Comparison of ENCODE assay signal across 1 cellular context in genomic region chr16:23423496-23424049, GRCh38.
A peak's percentile ranks its signal among the peaks of the same experiment; 100 is the strongest.
TF ChIP-seq lines count a peak whose summit lies in the region.

No MANE protein-coding gene starts in this region.

TF ChIP-seq in HEK293, 187 proteins besides CTCF, POLR2A, EP300 and RAD21 (continued from another document and continues in another):
- no peak for TF ChIP-seq ZNF18 (tag by site-specific recombination; IDR thresholded peaks at IDR 0.05)
- no peak for TF ChIP-seq HOXC10 (CRISPR knock-in tag; IDR thresholded peaks at IDR 0.05)
- no peak for TF ChIP-seq ZNF426 (tag by site-specific recombination; IDR thresholded peaks at IDR 0.05)
- TF ChIP-seq ZNF600 (tag by site-specific recombination; IDR thresholded peaks at IDR 0.05): peak; percentile 92
- no peak for TF ChIP-seq ZNF174 (tag by site-specific recombination; IDR thresholded peaks at IDR 0.05)
- no peak for TF ChIP-seq ZNF561 (tag by site-specific recombination; IDR thresholded peaks at IDR 0.05; ENCODE audit: borderline replicate concordance)
- no peak for TF ChIP-seq ZNF791 (tag by site-specific recombination; IDR thresholded peaks at IDR 0.05)
- TF ChIP-seq SALL2 (tag by site-specific recombination; IDR thresholded peaks at IDR 0.05; ENCODE audit: borderline replicate concordance): no peak
- peak; percentile 98 for TF ChIP-seq SP7 (tag by site-specific recombination; IDR thresholded peaks at IDR 0.05)
- 0 out of 2 replicates have a peak, but pooled peaks have one; percentile 35 for TF ChIP-seq SCRT1 (tag by site-specific recombination; IDR thresholded peaks at IDR 0.05; ENCODE audit: borderline replicate concordance)
- no peak for TF ChIP-seq ZNF133 (tag by site-specific recombination; IDR thresholded peaks at IDR 0.05)
- TF ChIP-seq ZBTB17 (tag by site-specific recombination; IDR thresholded peaks at IDR 0.05): peak; percentile 86
- TF ChIP-seq ZBTB20 (tag by site-specific recombination; IDR thresholded peaks at IDR 0.05): no peak; the same call in none of the 2 replicates
- peak; percentile 81 for TF ChIP-seq ZIC2 (tag by site-specific recombination; IDR thresholded peaks at IDR 0.05)
- no peak for TF ChIP-seq ZNF223 (tag by site-specific recombination; IDR thresholded peaks at IDR 0.05)
- no peak for TF ChIP-seq ZNF48 (tag by site-specific recombination; IDR thresholded peaks at IDR 0.05)
- peak; percentile 22; the same call in 1 of the 2 replicates for TF ChIP-seq ZNF146 (tag by site-specific recombination; IDR thresholded peaks at IDR 0.05)
- no peak for TF ChIP-seq REST (tag by site-specific recombination; IDR thresholded peaks at IDR 0.05)
- TF ChIP-seq ZNF148 (tag by site-specific recombination; IDR thresholded peaks at IDR 0.05; ENCODE audit: borderline replicate concordance): no peak
- peak; percentile 99 for TF ChIP-seq WT1 (tag by site-specific recombination; IDR thresholded peaks at IDR 0.05)
- TF ChIP-seq PRDM4 (tag by site-specific recombination; IDR thresholded peaks at IDR 0.05): peak; percentile 60; the same call in 1 of the 2 replicates
- no peak for TF ChIP-seq ZNF274 (IDR thresholded peaks at IDR 0.05; ENCODE audit: low read length)
- TF ChIP-seq ZNF274 (tag by site-specific recombination; IDR thresholded peaks at IDR 0.05; ENCODE audit: borderline replicate concordance): no peak
- TF ChIP-seq ZNF248 (tag by site-specific recombination; IDR thresholded peaks at IDR 0.05): no peak
- no peak for TF ChIP-seq ZBTB7A (tag by site-specific recombination; IDR thresholded peaks at IDR 0.05; ENCODE audit: low read depth)
- TF ChIP-seq BCL11B (tag by site-specific recombination; IDR thresholded peaks at IDR 0.05; ENCODE audit: low read depth): no peak
- TF ChIP-seq ZNF16 (tag by site-specific recombination; IDR thresholded peaks at IDR 0.05; ENCODE audit: low read depth): no peak
- no peak for TF ChIP-seq ZFHX2 (tag by site-specific recombination; conservative IDR thresholded peaks at IDR 0.05)
- no peak for TF ChIP-seq KLF7 (tag by site-specific recombination; IDR thresholded peaks at IDR 0.05; ENCODE audit: borderline replicate concordance)
- no peak for TF ChIP-seq ZFP3 (tag by site-specific recombination; IDR thresholded peaks at IDR 0.05; ENCODE audit: low read depth)
- no peak for TF ChIP-seq ZNF19 (tag by site-specific recombination; IDR thresholded peaks at IDR 0.05; ENCODE audit: low read depth)
- TF ChIP-seq ZSCAN16 (tag by site-specific recombination; IDR thresholded peaks at IDR 0.05): no peak
- TF ChIP-seq ZNF184 (tag by site-specific recombination; IDR thresholded peaks at IDR 0.05): no peak; the same call in 1 of the 2 replicates
- TF ChIP-seq ZNF350 (tag by site-specific recombination; IDR thresholded peaks at IDR 0.05): no peak
- TF ChIP-seq SP3 (tag by site-specific recombination; IDR thresholded peaks at IDR 0.05): 0 out of 2 replicates have a peak, but pooled peaks have one; percentile 20
- 0 out of 2 replicates have a peak, but pooled peaks have one; percentile 36 for TF ChIP-seq ZNF324 (tag by site-specific recombination; IDR thresholded peaks at IDR 0.05)
- TF ChIP-seq RBAK (tag by site-specific recombination; IDR thresholded peaks at IDR 0.05): no peak
- no peak for TF ChIP-seq TRIM28 (IDR thresholded peaks at IDR 0.05; ENCODE audit: borderline replicate concordance, low read length)
- TF ChIP-seq KLF9 (tag by site-specific recombination; IDR thresholded peaks at IDR 0.05; ENCODE audit: low read depth): no peak
- no peak for TF ChIP-seq ZNF138 (tag by site-specific recombination; IDR thresholded peaks at IDR 0.05; ENCODE audit: borderline replicate concordance)
- no peak for TF ChIP-seq ZNF416 (tag by site-specific recombination; IDR thresholded peaks at IDR 0.05)
- TF ChIP-seq ZNF335 (tag by site-specific recombination; conservative IDR thresholded peaks at IDR 0.05): no peak; the same call in 1 of the 2 replicates
- no peak; the same call in 1 of the 2 replicates for TF ChIP-seq SP2 (tag by site-specific recombination; IDR thresholded peaks at IDR 0.05)
- TF ChIP-seq ZNF501 (tag by site-specific recombination; IDR thresholded peaks at IDR 0.05): no peak
- no peak for TF ChIP-seq GLIS1 (tag by site-specific recombination; IDR thresholded peaks at IDR 0.05)
- TF ChIP-seq ZNF529 (tag by site-specific recombination; IDR thresholded peaks at IDR 0.05; ENCODE audit: insufficient replicate concordance): no peak
- TF ChIP-seq INSM2 (tag by site-specific recombination; IDR thresholded peaks at IDR 0.05): peak; percentile 97
- TF ChIP-seq ZNF792 (tag by site-specific recombination; IDR thresholded peaks at IDR 0.05): no peak
- TF ChIP-seq ZNF23 (tag by site-specific recombination; IDR thresholded peaks at IDR 0.05; ENCODE audit: borderline replicate concordance): no peak
- no peak for TF ChIP-seq ZNF837 (tag by site-specific recombination; IDR thresholded peaks at IDR 0.05)
- TF ChIP-seq ZNF404 (tag by site-specific recombination; IDR thresholded peaks at IDR 0.05): no peak
- no peak for TF ChIP-seq HOXD13 (CRISPR knock-in tag; IDR thresholded peaks at IDR 0.05; ENCODE audit: borderline replicate concordance)
- TF ChIP-seq ZNF645 (tag by site-specific recombination; IDR thresholded peaks at IDR 0.05): no peak
- TF ChIP-seq ZNF157 (tag by site-specific recombination; IDR thresholded peaks at IDR 0.05): no peak
- TF ChIP-seq KLF8 (tag by site-specific recombination; IDR thresholded peaks at IDR 0.05): peak; percentile 50; the same call in 1 of the 2 replicates
- no peak for TF ChIP-seq ZSCAN18 (tag by site-specific recombination; IDR thresholded peaks at IDR 0.05)
- TF ChIP-seq ZNF548 (tag by site-specific recombination; IDR thresholded peaks at IDR 0.05): no peak
- TF ChIP-seq ZNF664 (tag by site-specific recombination; IDR thresholded peaks at IDR 0.05): 0 out of 2 replicates have a peak, but pooled peaks have one; percentile 45
- TF ChIP-seq ZSCAN4 (tag by site-specific recombination; IDR thresholded peaks at IDR 0.05): 0 out of 2 replicates have a peak, but pooled peaks have one; percentile 16
